In genomic region chr4:127586922-127587571, GRCh38 we compare ENCODE assay signal across 9 cellular contexts. TPM values are rescaled to one million over a fixed set of nuclear protein-coding genes. Genes with fewer than 3 reads are reported as not detected.
DNase-seq lines count a peak whose midpoint lies in the region; ATAC-seq, FAIRE-seq and TF ChIP-seq lines count a peak whose summit lies in the region.
"Had no signal": no experiment of that assay in that cellular context is flagged by ENCODE, and none has a peak within 500 bp of the region (broad histone marks: within the 10 kb centered on the region; RNA-seq: fewer than 3 reads in every experiment).

No MANE protein-coding gene starts in this region.

- TF ChIP-seq POLR2A in H54 (IDR thresholded peaks at IDR 0.05; ENCODE audit: low read depth, low read length) (no peak), testis (IDR thresholded peaks at IDR 0.05) (no peak)

- H3K36me3 ChIP-seq in SK-N-SH (replicated peaks in 1 of 2; ENCODE audit: control insufficient read depth in 1 of 2, insufficient read depth in 2 of 2, low read length in 1 of 2): no peaks in the 10 kb centered on the region
- no peaks in the 10 kb centered on the region for H3K36me3 ChIP-seq in testis (ENCODE audit: low read depth, missing control alignments)

- peak; percentile 60 for DNase-seq in activated CD4-positive, alpha-beta T cell treated with anti-CD3 and anti-CD28 coated beads, Interleukin-2, amount 10 ng/mL, durations not matched to agents 24 days and 14 days
- DNase-seq in activated CD4-positive, alpha-beta T cell treated with anti-CD3 and anti-CD28 coated beads for 1 hour: no peak
- DNase-seq in H54 (ENCODE audit: insufficient read length, low spot score): peak; percentile 2
- peak; percentile 31 for DNase-seq in Jurkat, Clone E6-1 (ENCODE audit: low read depth, low spot score)
- peak; percentile 44 for DNase-seq in SK-N-SH
- no peak for DNase-seq in Right ventricle myocardium superior
- DNase-seq in testis: peak; percentile 54
- DNase-seq in stimulated activated CD4-positive, alpha-beta T cell treated with anti-CD3 and anti-CD28 coated beads, Interleukin-4, amount 100 ng/mL, for 24 hours: no peak

- no peak overlapping the region for H3K9ac ChIP-seq in SK-N-SH

- no peaks in the 10 kb centered on the region for H4K20me1 ChIP-seq in SK-N-SH (ENCODE audit: insufficient read depth)

- H2AFZ ChIP-seq in SK-N-SH (ENCODE audit: low read depth): no peak overlapping the region

- peak; percentile 60 for ATAC-seq in Right ventricle myocardium superior (ENCODE audit: poor library complexity)

- no peaks in the 10 kb centered on the region for H3K4me1 Mint-ChIP-seq in activated CD4-positive, alpha-beta T cell treated with anti-CD3 and anti-CD28 coated beads, Interleukin-2, amount 10 ng/mL, durations not matched to agents 24 days and 14 days

- no peaks in the 10 kb centered on the region for H3K36me3 Mint-ChIP-seq in activated CD4-positive, alpha-beta T cell treated with anti-CD3 and anti-CD28 coated beads, Interleukin-2, amount 10 ng/mL, durations not matched to agents 24 days and 14 days (ENCODE audit: low read depth)

- 6% methylated on average over 1 of the region's 1 CpG for whole genome bisulfite sequencing in SK-N-SH (ENCODE audit: low lambda C conversion rate)
- 0 to 14% methylated on average over 1 of the region's 1 CpG for WGBS in testis, 2 donors

- H3K27me3 Mint-ChIP-seq in activated CD4-positive, alpha-beta T cell treated with anti-CD3 and anti-CD28 coated beads, Interleukin-2, amount 10 ng/mL, durations not matched to agents 24 days and 14 days: no peaks in the 10 kb centered on the region

- H3K9me3 ChIP-seq in SK-N-SH (no peaks in the 10 kb centered on the region), testis (no peaks in the 10 kb centered on the region)

- POLR2A ChIA-PET in SK-N-SH (lab: Yijun Ruan, JAX): no interaction called here

- TF ChIP-seq CTCF in SK-N-SH (IDR thresholded peaks at IDR 0.05): peak; percentile 69
- TF ChIP-seq CTCF in testis (IDR thresholded peaks at IDR 0.05): peak; percentile 28 to 66 (median 51)

- no peaks in the 10 kb centered on the region for H3F3A ChIP-seq in SK-N-SH (replicated peaks; ENCODE audit: insufficient read depth)

- CTCF ChIA-PET in SK-N-SH (lab: Yijun Ruan, JAX): interaction anchor here (0.6 to 2.5 kb wide), 17 partner anchors 9 to 1515 kb away, joined by 3 to 11 read pairs (median 4); no protein-coding TSS in a partner anchor

- H3K27ac Mint-ChIP-seq in activated CD4-positive, alpha-beta T cell treated with anti-CD3 and anti-CD28 coated beads, Interleukin-2, amount 10 ng/mL, durations not matched to agents 24 days and 14 days: no peak overlapping the region

- peak overlapping the region; percentile 3; the same call in 1 of the 2 replicates for H3K4me2 ChIP-seq in SK-N-SH

- H3K4me3 Mint-ChIP-seq in activated CD4-positive, alpha-beta T cell treated with anti-CD3 and anti-CD28 coated beads, Interleukin-2, amount 10 ng/mL, durations not matched to agents 24 days and 14 days: no peak overlapping the region

- H3K27ac ChIP-seq in SK-N-SH (ENCODE audit: low read depth in 2 of 2, low read length in 1 of 2): no peak overlapping the region
- no peak overlapping the region for H3K27ac ChIP-seq in testis
- H3K27ac ChIP-seq: epithelial cell of prostate had no signal

- no peaks in the 10 kb centered on the region for H3K27me3 ChIP-seq in SK-N-SH (ENCODE audit: insufficient read depth)
- no peaks in the 10 kb centered on the region for H3K27me3 ChIP-seq in testis

- FAIRE-seq in H54 (lab: Jason Lieb, UNC): peak; percentile 86

- no peak for TF ChIP-seq EP300 in SK-N-SH (IDR thresholded peaks at IDR 0.05; ENCODE audit: borderline replicate concordance in 1 of 2, low read depth in 1 of 2, low read length in 1 of 2)

- H3K4me3 ChIP-seq in Jurkat, Clone E6-1 (ENCODE audit: low read length): no peak overlapping the region
- H3K4me3 ChIP-seq in SK-N-SH (ENCODE audit: low read depth in 2 of 2, low read length in 1 of 2) (peak overlapping the region in 1 of 2 experiments; percentile 35; a peak in 2 of 4 replicates), testis (no peak overlapping the region)

- TF ChIP-seq RAD21 in SK-N-SH (IDR thresholded peaks at IDR 0.05; ENCODE audit: low read length): peak; percentile 66

- intact Hi-C loops in activated CD4-positive, alpha-beta T cell treated with anti-CD3 and anti-CD28 coated beads, Interleukin-2, amount 10 ng/mL, durations not matched to agents 24 days and 14 days (cut with micrococcal nuclease): no loop called here
- intact Hi-C loops in Right ventricle myocardium superior (cut with DNase I) (no loop called here), testis (cut with DNase I; ENCODE audit: low total_unique reads) (no loop called here)

- H3K4me1 ChIP-seq in SK-N-SH (ENCODE audit: control insufficient read depth in 1 of 2, insufficient read depth in 2 of 2, low read depth in 1 of 2, low read length in 1 of 2): no peaks in the 10 kb centered on the region; a peak in 1 of 4 replicates
- H3K4me1 ChIP-seq in testis: no peaks in the 10 kb centered on the region

- no peaks in the 10 kb centered on the region for H3K9me2 ChIP-seq in SK-N-SH

- no peaks in the 10 kb centered on the region for H3K9me3 Mint-ChIP-seq in activated CD4-positive, alpha-beta T cell treated with anti-CD3 and anti-CD28 coated beads, Interleukin-2, amount 10 ng/mL, durations not matched to agents 24 days and 14 days

- no peaks in the 10 kb centered on the region for H3K79me2 ChIP-seq in SK-N-SH (ENCODE audit: insufficient read depth)

TF ChIP-seq in SK-N-SH, 30 proteins besides CTCF, POLR2A, EP300 and RAD21:
- TF ChIP-seq NRF1 (IDR thresholded peaks at IDR 0.05; ENCODE audit: low read depth, low read length) (no peak), FOXJ3 (CRISPR knock-in tag; IDR thresholded peaks at IDR 0.05) (no peak), SMC3 (IDR thresholded peaks at IDR 0.05; ENCODE audit: low read depth, low read length) (peak; percentile 48)

RNA-seq across cellular contexts. Expression of gene INTU, which starts 45.7 kb away (rescaled TPM):
- not detected in 2 replicates for total RNA-seq in activated CD4-positive, alpha-beta T cell treated with anti-CD3 and anti-CD28 coated beads, Interleukin-2, amount 10 ng/mL, durations not matched to agents 24 days and 14 days
- 0.11 TPM for polyA plus RNA-seq in Jurkat, Clone E6-1 (2012; ENCODE audit: insufficient read depth, insufficient read length)
- polyA plus RNA-seq in SK-N-SH (2012; rRNA removed) (3.3 and 7.3 TPM in 2 replicates), testis (ENCODE audit: insufficient read depth, low read depth, low replicate concordance) (8.0 TPM)
- polyA plus RNA-seq in SK-N-SH (2012; cell fraction: cytosol; rRNA removed): 1.3 and 1.7 TPM in 2 replicates
- 14.5 and 32.5 TPM in 2 replicates for polyA plus RNA-seq in SK-N-SH (2012; cell fraction: nucleus; rRNA removed)
- total RNA-seq in Right ventricle myocardium superior (4.0 TPM), testis (10 to 100 TPM; 27.3 to 41.6 TPM)

Comparison
In these comparisons a context has a peak if more than half of its experiments do, and no peak if none do; other contexts are left out.
1. DNase-seq: peak in activated CD4-positive, alpha-beta T cell treated with anti-CD3 and anti-CD28 coated beads, Interleukin-2, amount 10 ng/mL, durations not matched to agents 24 days and 14 days (single experiment), H54 (single experiment), Jurkat, Clone E6-1 (single experiment), SK-N-SH (single experiment) and testis (single experiment); none in activated CD4-positive, alpha-beta T cell treated with anti-CD3 and anti-CD28 coated beads for 1 hour (single experiment), Right ventricle myocardium superior (single experiment) and stimulated activated CD4-positive, alpha-beta T cell treated with anti-CD3 and anti-CD28 coated beads, Interleukin-4, amount 100 ng/mL, for 24 hours (single experiment).